17 cellular contexts compared by ENCODE assay signal in the genomic region with DNA sequence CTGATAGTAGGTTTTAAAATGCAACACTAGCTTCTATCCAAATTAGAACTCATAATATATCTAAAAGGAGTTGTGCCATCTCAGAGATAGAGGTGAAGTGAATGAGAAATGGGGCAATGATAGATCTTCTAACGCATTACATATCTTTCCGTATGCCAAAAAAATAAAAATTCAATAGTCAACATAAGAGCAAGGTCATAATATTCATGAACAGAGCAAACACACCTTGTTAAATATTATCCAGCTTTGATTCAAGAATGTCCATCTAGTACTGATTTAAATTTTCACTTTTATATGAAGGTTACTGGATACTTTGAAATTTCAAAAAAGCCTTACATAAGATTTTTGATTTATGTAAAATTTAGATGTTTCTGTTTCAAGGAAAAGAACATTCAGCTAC.
A peak's percentile ranks its signal among the peaks of the same experiment; 100 is the strongest.
DNase-seq lines count a peak whose midpoint lies in the region; ATAC-seq, FAIRE-seq and TF ChIP-seq lines count a peak whose summit lies in the region.
"Had no signal": no experiment of that assay in that cellular context is flagged by ENCODE, and none has a peak within 500 bp of the region (broad histone marks: within the 10 kb centered on the region; RNA-seq: fewer than 3 reads in every experiment).

No MANE protein-coding gene starts in this region.

- FAIRE-seq in urothelium cell line (lab: Jason Lieb, UNC), result peak; percentile 46
- FAIRE-seq: GM12878, H1 had no signal

- H3K27ac ChIP-seq in VCaP, result peak overlapping the region; percentile 7; the same call in 1 of the 2 replicates
- H3K27ac ChIP-seq: 22Rv1; BLaER1 treated with 17β-estradiol and CSF1 and Interleukin-3, amounts not matched to agents 10 nM and 100 nM had no signal

- TF ChIP-seq CTCF in VCaP (conservative IDR thresholded peaks at IDR 0.05), result no peak

- ATAC-seq in left colon (peak; percentile 51), HG02678 (IDR thresholded peaks at IDR 0.05; ENCODE audit: unreplicated experiment) (no peak)
- ATAC-seq: CD8-positive, alpha-beta T cell; GM12878 had no signal

- intact Hi-C loops in left colon (cut with DNase I, micrococcal nuclease), result no loop called here

- DNase-seq in DMS53 (lab: John Stamatoyannopoulos, UW) (peak; percentile 37), DMS53 treated with DMSO at 0.1 percent for 48 hours (lab: John Stamatoyannopoulos, UW; ENCODE audit: unreplicated experiment) (no peak), left colon (no peak), urothelium cell line (ENCODE audit: low spot score) (no peak), NOMO-1 treated with DMSO at 0.1 percent for 48 hours (lab: John Stamatoyannopoulos, UW; ENCODE audit: unreplicated experiment) (no peak)
- DNase-seq in central memory CD4-positive, alpha-beta T cell, result no peak
- DNase-seq: CD8-positive, alpha-beta T cell; DMS153; DND-41; EL; H9 had no signal
